Comparison of ENCODE assay signal across 31 cellular contexts in genomic region chr10:1734288-1734687, GRCh38. TPM values are rescaled to one million over a fixed set of nuclear protein-coding genes. Genes with fewer than 3 reads are reported as not detected.
A peak's percentile ranks its signal among the peaks of the same experiment; 100 is the strongest.
DNase-seq lines count a peak whose midpoint lies in the region; ATAC-seq and TF ChIP-seq lines count a peak whose summit lies in the region.
"Had no signal": no experiment of that assay in that cellular context is flagged by ENCODE, and none has a peak within 500 bp of the region (broad histone marks: within the 10 kb centered on the region; RNA-seq: fewer than 3 reads in every experiment).

No MANE protein-coding gene starts in this region.

- H3K36me3 ChIP-seq in SK-N-SH (replicated peaks in 1 of 2; ENCODE audit: control insufficient read depth in 1 of 2, insufficient read depth in 2 of 2, low read length in 1 of 2), result no peaks in the 10 kb centered on the region
- H3K36me3 ChIP-seq in body of pancreas (replicated peaks in 1 of 2; ENCODE audit: insufficient read depth in 1 of 2, low read depth in 2 of 2), result no peaks in the 10 kb centered on the region
- H3K36me3 ChIP-seq: BE2C had no signal

- H3K9ac ChIP-seq in SK-N-SH, result no peak overlapping the region
- H3K9ac ChIP-seq: GM23248 had no signal

- H3K9me3 ChIP-seq in SK-N-SH (no peaks in the 10 kb centered on the region), body of pancreas (no peaks in the 10 kb centered on the region)
- H3K9me3 ChIP-seq: BE2C had no signal

- TF ChIP-seq RAD21 in SK-N-SH (IDR thresholded peaks at IDR 0.05; ENCODE audit: low read length), result no peak

- H3K27ac ChIP-seq in SK-N-SH (ENCODE audit: low read depth in 2 of 2, low read length in 1 of 2) (no peak overlapping the region), dorsolateral prefrontal cortex (no peak overlapping the region), body of pancreas (no peak overlapping the region)
- H3K27ac ChIP-seq: GM23248, PC-9 had no signal

- no peak overlapping the region for H3K4me2 ChIP-seq in SK-N-SH
- H3K4me2 ChIP-seq: PC-9 had no signal

- H2AFZ ChIP-seq in SK-N-SH (ENCODE audit: low read depth), result no peak overlapping the region
- H2AFZ ChIP-seq: GM23248, PC-9 had no signal

- DNase-seq in NCI-H1694 treated with DMSO at 0.1 percent for 48 hours (lab: John Stamatoyannopoulos, UW), result peak; percentile 32
- DNase-seq in NCI-H1694 (lab: John Stamatoyannopoulos, UW), result no peak
- no peak for DNase-seq in SK-N-SH
- DNase-seq in dorsolateral prefrontal cortex, result no peak
- DNase-seq in type B pancreatic cell (ENCODE audit: extremely low spot score, unreplicated experiment), result no peak
- DNase-seq in SIG-M5 treated with dmso at 0.1 percent for 504 hours (lab: John Stamatoyannopoulos, UW; ENCODE audit: unreplicated experiment), result no peak
- no peak for DNase-seq in body of pancreas
- DNase-seq: 8988T; ACHN; BE2C; CD8-positive, alpha-beta memory T cell; DMS 273 treated with DMSO at 0.1 percent for 48 hours; DMS79; EL; GDM1; GM23248; H9; Karpas-422; NCI-H1105; NCI-H1436 treated with DMSO at 0.1 percent for 48 hours; NCI-H2227 treated with DMSO at 0.1 percent for 48 hours; NCI-H82; NK-92 treated with Interleukin-12 subunit alpha and Interleukin-12 subunit beta, amount 100 ng/mL, for 24 hours; PC-9; T-helper 17 cell had no signal

- peaks cover 10% of the 10 kb centered on the region for H3K4me1 Mint-ChIP-seq in type B pancreatic cell (ENCODE audit: unreplicated experiment)
- H3K4me1 Mint-ChIP-seq: CD14-positive monocyte had no signal

- H4K20me1 ChIP-seq in SK-N-SH (ENCODE audit: insufficient read depth), result no peaks in the 10 kb centered on the region

- POLR2A ChIA-PET in SK-N-SH (lab: Yijun Ruan, JAX), result no interaction called here

- no peaks in the 10 kb centered on the region for H3K79me2 ChIP-seq in SK-N-SH (ENCODE audit: insufficient read depth)

- H3K4me3 ChIP-seq in SK-N-SH (ENCODE audit: low read depth in 2 of 2, low read length in 1 of 2) (no peak overlapping the region), dorsolateral prefrontal cortex (peak overlapping the region in 36 of 59 donors; percentile 2 to 78 (median 61)), body of pancreas (no peak overlapping the region)
- H3K4me3 ChIP-seq: GM23248, PC-9 had no signal

- CTCF ChIA-PET in SK-N-SH (lab: Yijun Ruan, JAX), result interaction anchor here (1.1 to 2.6 kb wide), 4 partner anchors 13 to 624 kb away, joined by 3 to 7 read pairs (median 4); no protein-coding TSS in a partner anchor

- H3F3A ChIP-seq in SK-N-SH (replicated peaks; ENCODE audit: insufficient read depth), result no peaks in the 10 kb centered on the region

- H3K4me3 Mint-ChIP-seq in type B pancreatic cell, result peak overlapping the region; percentile 59
- H3K4me3 Mint-ChIP-seq: CD8-positive, alpha-beta memory T cell; H9; T-helper 17 cell had no signal

- H3K27me3 Mint-ChIP-seq in type B pancreatic cell, result peaks cover 87% of the 10 kb centered on the region

- no peaks in the 10 kb centered on the region for H3K36me3 Mint-ChIP-seq in type B pancreatic cell
- H3K36me3 Mint-ChIP-seq: CD14-positive monocyte had no signal

- no peaks in the 10 kb centered on the region for H3K9me3 Mint-ChIP-seq in type B pancreatic cell
- H3K9me3 Mint-ChIP-seq: CD8-positive, alpha-beta memory T cell; H9 had no signal

- no peaks in the 10 kb centered on the region for H3K9me2 ChIP-seq in SK-N-SH

- no peak for TF ChIP-seq POLR2A in body of pancreas (IDR thresholded peaks at IDR 0.05)

- no peak for ATAC-seq in SK-N-SH treated with all-trans-retinoic acid at 6 μM for 48 hours
- no peak for ATAC-seq in body of pancreas
- ATAC-seq: HepG2, Right ventricle myocardium inferior, T-helper 17 cell had no signal

- 14% methylated on average over 3 of the region's 3 CpGs for WGBS in SK-N-SH (ENCODE audit: low lambda C conversion rate)
- WGBS in body of pancreas, 2 donors, result 51 to 54% methylated on average over 3 of the region's 3 CpGs

- peaks cover 0 to 31% of the 10 kb centered on the region in 2 experiments; a peak in 2 of 4 replicates for H3K4me1 ChIP-seq in SK-N-SH (ENCODE audit: control insufficient read depth in 1 of 2, insufficient read depth in 2 of 2, low read depth in 1 of 2, low read length in 1 of 2)
- peaks cover 14% of the 10 kb centered on the region for H3K4me1 ChIP-seq in body of pancreas
- H3K4me1 ChIP-seq: BE2C had no signal

- no peak overlapping the region for H3K27ac Mint-ChIP-seq in type B pancreatic cell
- H3K27ac Mint-ChIP-seq: CD14-positive monocyte; CD8-positive, alpha-beta memory T cell; H9; T-helper 17 cell had no signal

- H3K27me3 ChIP-seq in SK-N-SH (ENCODE audit: insufficient read depth) (no peaks in the 10 kb centered on the region), dorsolateral prefrontal cortex (peaks cover 0 to 100% (median 85%) of the 10 kb centered on the region in 45 donors), body of pancreas (peaks cover 0 to 30% of the 10 kb centered on the region in 2 donors)

- intact Hi-C loops in dorsolateral prefrontal cortex (cut with DNase I) (no loop called here), body of pancreas (cut with DNase I) (no loop called here)

- TF ChIP-seq CTCF in SK-N-SH (IDR thresholded peaks at IDR 0.05) (no peak), dorsolateral prefrontal cortex (IDR thresholded peaks at IDR 0.05 in 54 of 56, conservative IDR thresholded peaks at IDR 0.05 in 2 of 56; ENCODE audit: low read depth in 1 of 56, partially characterized antibody in 56 of 56) (no peak), type B pancreatic cell (conservative IDR thresholded peaks at IDR 0.05) (no peak), body of pancreas (IDR thresholded peaks at IDR 0.05) (no peak)

- TF ChIP-seq EP300 in SK-N-SH (IDR thresholded peaks at IDR 0.05; ENCODE audit: borderline replicate concordance in 1 of 2, low read depth in 1 of 2, low read length in 1 of 2), result no peak

TF ChIP-seq in SK-N-SH, 30 proteins besides CTCF, POLR2A, EP300 and RAD21:
- no peak for TF ChIP-seq TCF12 (IDR thresholded peaks at IDR 0.05)
- TF ChIP-seq GATA2 (CRISPR knock-in tag; IDR thresholded peaks at IDR 0.05), result peak; percentile 38; the same call in 1 of the 2 replicates

TF ChIP-seq in SK-N-SH treated with all-trans-retinoic acid at 6 μM for 48 hours, 23 proteins besides CTCF, POLR2A, EP300 and RAD21:
- TF ChIP-seq PATZ1 (CRISPR knock-in tag; IDR thresholded peaks at IDR 0.05; ENCODE audit: borderline replicate concordance), result no peak
- TF ChIP-seq TOX (CRISPR knock-in tag; IDR thresholded peaks at IDR 0.05; ENCODE audit: borderline replicate concordance), result no peak

RNA-seq across cellular contexts. Expression of gene ADARB2, which starts 3.0 kb away (rescaled TPM):
- polyA plus RNA-seq in SK-N-SH (2012; rRNA removed), result 0.06 TPM in 1 of 2 replicates, not detected in the other
- polyA plus RNA-seq in SK-N-SH (2012; cell fraction: cytosol; rRNA removed), result under 0.01 and 0.05 TPM in 2 replicates
- polyA plus RNA-seq in SK-N-SH (2012; cell fraction: nucleus; rRNA removed), result 0.10 and 0.15 TPM in 2 replicates
- total RNA-seq in dorsolateral prefrontal cortex (100 to 1,000 TPM in 9 of 120 experiments, 10 to 100 TPM in 111; 15.6 to 151 (median 47.6) TPM), type B pancreatic cell (ENCODE audit: low replicate concordance) (4.9 and 5.2 TPM in 2 replicates), body of pancreas (10 to 100 TPM in 1 of 2 donors, 1 to 10 TPM in 1; 8.0 to 12.2 TPM)
- total RNA-seq: CD8-positive, alpha-beta memory T cell; GM23248; HepG2; HT1080; PC-9; RPMI7951 had no signal
- polyA plus RNA-seq: CD14-positive monocyte; CD8-positive, alpha-beta memory T cell; GM23248; HepG2 had no signal

Comparison
In these comparisons a context has a peak if more than half of its experiments do, and no peak if none do; other contexts are left out.
1. H3K4me3 ChIP-seq: peak in dorsolateral prefrontal cortex (36 of 59); none in SK-N-SH (0 of 2) and body of pancreas (0 of 2).